Comparison of ENCODE assay signal across 2 cellular contexts in genomic region chr12:96501139-96501741, GRCh38.
A peak's percentile ranks its signal among the peaks of the same experiment; 100 is the strongest.
TF ChIP-seq lines count a peak whose summit lies in the region.

No MANE protein-coding gene starts in this region.

TF ChIP-seq in GM12878, 131 proteins besides CTCF, POLR2A, EP300 and RAD21 (continues in another document):
- peak; percentile 56; the same call in 1 of the 2 replicates for TF ChIP-seq EED (IDR thresholded peaks at IDR 0.05; ENCODE audit: low read depth)
- no peak for TF ChIP-seq USF1 (IDR thresholded peaks at IDR 0.05; ENCODE audit: borderline replicate concordance, extremely low read length, insufficient read depth, low read depth, low read length)
- peak in 1 of 2 experiments; percentile 63; a peak in 2 of 4 replicates for TF ChIP-seq ETV6 (conservative IDR thresholded peaks at IDR 0.05 in 1 of 2, IDR thresholded peaks at IDR 0.05 in 1 of 2; ENCODE audit: borderline replicate concordance in 1 of 2, low read depth in 1 of 2)
- peak; percentile 55; the same call in 1 of the 2 replicates for TF ChIP-seq SPI1 (IDR thresholded peaks at IDR 0.05; ENCODE audit: borderline replicate concordance, insufficient read depth, low read depth, low read length)
- 0 out of 3 replicates have a peak, but pooled peaks have one; percentile 20 for TF ChIP-seq POU2F2 (IDR thresholded peaks at IDR 0.05; ENCODE audit: borderline replicate concordance, low read depth, low read length)
- 0 out of 2 replicates have a peak, but pooled peaks have one; percentile 26 for TF ChIP-seq NBN (IDR thresholded peaks at IDR 0.05)
- peak; percentile 29 for TF ChIP-seq SKIL (IDR thresholded peaks at IDR 0.05; ENCODE audit: low read depth, poor library complexity, severe bottlenecking)
- TF ChIP-seq SP1 (IDR thresholded peaks at IDR 0.05; ENCODE audit: low read depth, low read length) = no peak
- 0 out of 2 replicates have a peak, but pooled peaks have one; percentile 40 for TF ChIP-seq POLR2AphosphoS5 (IDR thresholded peaks at IDR 0.05; ENCODE audit: low read length)
- 0 out of 2 replicates have a peak, but pooled peaks have one; percentile 35 for TF ChIP-seq GABPA (IDR thresholded peaks at IDR 0.05; ENCODE audit: low read depth)
- 0 out of 2 replicates have a peak, but pooled peaks have one; percentile 35 for TF ChIP-seq BCL11A (IDR thresholded peaks at IDR 0.05; ENCODE audit: low read depth, low read length)
- TF ChIP-seq RBBP5 (conservative IDR thresholded peaks at IDR 0.05) = no peak
- no peak for TF ChIP-seq MEF2A (IDR thresholded peaks at IDR 0.05; ENCODE audit: insufficient read depth, low read depth, low read length)
- no peak for TF ChIP-seq GATAD2B (conservative IDR thresholded peaks at IDR 0.05; ENCODE audit: low read depth)
- no peak for TF ChIP-seq ZBTB11 (CRISPR knock-in tag; IDR thresholded peaks at IDR 0.05)
- TF ChIP-seq HDAC6 (IDR thresholded peaks at IDR 0.05; ENCODE audit: unreplicated experiment) = no peak
- no peak for TF ChIP-seq NFXL1 (IDR thresholded peaks at IDR 0.05; ENCODE audit: borderline replicate concordance)
- peak; percentile 69 for TF ChIP-seq RUNX3 (IDR thresholded peaks at IDR 0.05; ENCODE audit: low read length)
- TF ChIP-seq BACH1 (IDR thresholded peaks at IDR 0.05; ENCODE audit: borderline replicate concordance) = peak; percentile 85
- peak; percentile 69 to 74 for TF ChIP-seq IKZF2 (IDR thresholded peaks at IDR 0.05)

TF ChIP-seq in HepG2, 621 proteins besides CTCF, POLR2A, EP300 and RAD21:
- TF ChIP-seq ZMYM4 (CRISPR knock-in tag; IDR thresholded peaks at IDR 0.05) = peak; percentile 29; the same call in 1 of the 2 replicates
- peak; percentile 86 for TF ChIP-seq MAFF (IDR thresholded peaks at IDR 0.05; ENCODE audit: low read depth, low read length)
- TF ChIP-seq ZNF24 (IDR thresholded peaks at IDR 0.05) = no peak
- no peak for TF ChIP-seq RORA (CRISPR knock-in tag; IDR thresholded peaks at IDR 0.05)
- peak; percentile 22; the same call in 1 of the 2 replicates for TF ChIP-seq ZFX (CRISPR knock-in tag; IDR thresholded peaks at IDR 0.05; ENCODE audit: low read depth)
- TF ChIP-seq NFE2 (CRISPR knock-in tag; IDR thresholded peaks at IDR 0.05) = peak; percentile 79
- TF ChIP-seq FOXP4 (CRISPR knock-in tag; IDR thresholded peaks at IDR 0.05) = 0 out of 2 replicates have a peak, but pooled peaks have one; percentile 21
- TF ChIP-seq FOSL2 (CRISPR knock-in tag; IDR thresholded peaks at IDR 0.05) = peak; percentile 41; the same call in 1 of the 2 replicates
- no peak for TF ChIP-seq CENPX (CRISPR knock-in tag; IDR thresholded peaks at IDR 0.05)
- TF ChIP-seq ZNF761 (CRISPR knock-in tag; conservative IDR thresholded peaks at IDR 0.05) = no peak
- TF ChIP-seq CC2D1A (CRISPR knock-in tag; IDR thresholded peaks at IDR 0.05) = no peak
- peak; percentile 51; the same call in 1 of the 2 replicates for TF ChIP-seq ETV5 (CRISPR knock-in tag; IDR thresholded peaks at IDR 0.05; ENCODE audit: borderline replicate concordance)
- TF ChIP-seq SAP130 (CRISPR knock-in tag; IDR thresholded peaks at IDR 0.05; ENCODE audit: low read depth) = peak; percentile 15; the same call in 1 of the 2 replicates
- TF ChIP-seq ELF1 (CRISPR knock-in tag; IDR thresholded peaks at IDR 0.05) = peak; percentile 14; the same call in 1 of the 2 replicates
- no peak for TF ChIP-seq XBP1 (CRISPR knock-in tag; IDR thresholded peaks at IDR 0.05)
- TF ChIP-seq HBP1 (CRISPR knock-in tag; IDR thresholded peaks at IDR 0.05; ENCODE audit: low read depth) = no peak
- no peak for TF ChIP-seq ZBTB46 (CRISPR knock-in tag; IDR thresholded peaks at IDR 0.05; ENCODE audit: borderline replicate concordance)
- TF ChIP-seq ZNF644 (CRISPR knock-in tag; IDR thresholded peaks at IDR 0.05; ENCODE audit: low read depth) = peak; percentile 81
- TF ChIP-seq NFE2L2 (IDR thresholded peaks at IDR 0.05; ENCODE audit: low read length) = peak; percentile 92
- peak; percentile 92 to 95 for TF ChIP-seq MAFK (conservative IDR thresholded peaks at IDR 0.05 in 1 of 2, IDR thresholded peaks at IDR 0.05 in 1 of 2; ENCODE audit: low read length in 2 of 2)
- no peak for TF ChIP-seq ZSCAN9 (CRISPR knock-in tag; IDR thresholded peaks at IDR 0.05; ENCODE audit: borderline replicate concordance)
- 0 out of 2 replicates have a peak, but pooled peaks have one; percentile 39 for TF ChIP-seq KLF12 (CRISPR knock-in tag; IDR thresholded peaks at IDR 0.05; ENCODE audit: borderline replicate concordance)
- TF ChIP-seq GABPA (IDR thresholded peaks at IDR 0.05; ENCODE audit: low read depth, low read length) = peak; percentile 47
- peak; percentile 86 for TF ChIP-seq GABPA (CRISPR knock-in tag; IDR thresholded peaks at IDR 0.05; ENCODE audit: low read depth)
- TF ChIP-seq ZGPAT (CRISPR knock-in tag; IDR thresholded peaks at IDR 0.05) = 0 out of 2 replicates have a peak, but pooled peaks have one; percentile 19
- TF ChIP-seq MAFG (CRISPR knock-in tag; IDR thresholded peaks at IDR 0.05) = peak; percentile 46; the same call in 1 of the 2 replicates
- no peak for TF ChIP-seq NR0B2 (CRISPR knock-in tag; IDR thresholded peaks at IDR 0.05)
- TF ChIP-seq SYNCRIP (IDR thresholded peaks at IDR 0.05; ENCODE audit: insufficient read depth, low read depth, low read length) = no peak
- TF ChIP-seq GABPB1 (CRISPR knock-in tag; IDR thresholded peaks at IDR 0.05) = peak; percentile 70
TF ChIP-seq in HepG2: peak in this region for 17.
